16 cellular contexts compared by ENCODE assay signal in the genomic region with DNA sequence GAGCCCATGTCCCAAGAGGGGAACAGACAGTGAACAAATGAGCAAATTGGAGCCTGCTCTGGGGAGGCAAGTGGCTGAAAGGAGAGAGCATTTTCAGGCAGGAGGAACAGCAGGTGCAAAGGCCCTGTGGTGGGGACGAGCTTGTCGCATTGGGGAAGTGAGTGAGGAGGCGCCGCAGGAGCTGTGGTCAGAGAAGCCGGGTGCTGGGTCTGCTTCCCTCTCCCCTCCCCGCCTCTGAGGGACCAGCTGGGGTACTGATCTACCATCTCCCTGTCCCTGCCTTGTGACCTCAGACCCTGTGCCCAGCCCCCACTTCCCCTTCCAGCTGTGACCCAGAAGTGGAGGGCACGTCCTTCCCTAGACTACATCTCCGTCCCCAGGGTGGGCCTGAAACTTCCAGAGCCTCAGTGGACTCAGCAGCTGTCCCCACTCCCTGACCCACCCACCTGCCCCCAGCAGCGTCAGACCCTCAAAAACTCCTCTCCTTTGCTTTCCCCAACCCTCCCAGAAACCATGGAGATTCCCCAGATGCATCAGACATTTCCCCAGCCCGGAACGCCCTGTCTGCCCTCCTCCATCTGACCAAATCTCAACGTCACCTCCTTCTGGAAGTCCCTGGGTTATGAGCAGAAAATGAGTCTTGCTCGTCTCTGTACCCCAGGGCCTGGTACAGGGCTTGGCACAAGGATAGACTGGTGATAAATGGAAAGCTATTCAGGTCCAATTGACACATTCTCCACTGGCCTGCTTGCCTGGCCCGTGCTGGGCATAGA. TPM values are rescaled to one million over a fixed set of nuclear protein-coding genes. Genes with fewer than 3 reads are reported as not detected.
DNase-seq lines count a peak whose midpoint lies in the region; ATAC-seq, FAIRE-seq and TF ChIP-seq lines count a peak whose summit lies in the region.
"Had no signal": no experiment of that assay in that cellular context is flagged by ENCODE, and none has a peak within 500 bp of the region (broad histone marks: within the 10 kb centered on the region; RNA-seq: fewer than 3 reads in every experiment).

No MANE protein-coding gene starts in this region.

- H3K4me1 ChIP-seq in psoas muscle, result peaks cover 7% of the 10 kb centered on the region

- H3K9me3 ChIP-seq in psoas muscle, result no peaks in the 10 kb centered on the region

- no peaks in the 10 kb centered on the region for H3K36me3 ChIP-seq in psoas muscle (ENCODE audit: insufficient read depth in 1 of 2, low read depth in 1 of 2)
- H3K36me3 ChIP-seq: cardiac muscle cell had no signal

- 77 to 85% (median 81%) methylated on average over 14 of the region's 14 CpGs for WGBS in psoas muscle, 3 donors

- TF ChIP-seq CTCF in NB4 (IDR thresholded peaks at IDR 0.05; ENCODE audit: low read depth, low read length) (no peak), psoas muscle (IDR thresholded peaks at IDR 0.05) (no peak)

- no peak overlapping the region for H3K27ac ChIP-seq in psoas muscle
- H3K27ac ChIP-seq: cardiac muscle cell, hepatocyte had no signal

- DNase-seq in GM12892 (ENCODE audit: insufficient read length) (no peak), NB4 (ENCODE audit: low read depth) (peak; percentile 75), head of caudate nucleus (peak in 29 of 42 donors; percentile 15 to 75 (median 54)), psoas muscle (peak; percentile 56 to 74), AG20443 (ENCODE audit: low spot score) (no peak), HPDE6-E6E7 (ENCODE audit: extremely low spot score) (no peak)
- DNase-seq in effector CD4-positive, alpha-beta T cell, result no peak
- DNase-seq: activated CD4-positive, alpha-beta T cell treated with anti-CD3 and anti-CD28 coated beads for 1 hour; activated gamma-delta T cell; CD4-positive, CD25-positive, alpha-beta regulatory T cell; H9; NCI-H2081 treated with DMSO at 0.1 percent for 48 hours; nephron progenitor cell had no signal

- no peak for TF ChIP-seq POLR2A in GM12892 (IDR thresholded peaks at IDR 0.05; ENCODE audit: low read depth, low read length)
- TF ChIP-seq POLR2A in NB4 (IDR thresholded peaks at IDR 0.05; ENCODE audit: extremely low read depth, insufficient read length), result no peak

- no peaks in the 10 kb centered on the region for H3K27me3 ChIP-seq in psoas muscle (ENCODE audit: insufficient read depth in 3 of 3, low read length in 2 of 3)
- H3K27me3 ChIP-seq: cardiac muscle cell, hepatocyte had no signal

- intact Hi-C loops in head of caudate nucleus (cut with DNase I) (no loop called here), psoas muscle (cut with DNase I) (no loop called here)

- FAIRE-seq in GM12892 (lab: Jason Lieb, UNC), result peak; percentile 75

- peak in 3 of 4 donors; percentile 20 to 38 (median 31) for ATAC-seq in psoas muscle
- ATAC-seq in HG02840 (IDR thresholded peaks at IDR 0.05; ENCODE audit: low FRiP score, unreplicated experiment), result no peak

- H3K4me3 ChIP-seq in NB4 (ENCODE audit: low read depth, low read length), result no peak overlapping the region
- no peak overlapping the region for H3K4me3 ChIP-seq in psoas muscle
- H3K4me3 ChIP-seq: cardiac muscle cell, hepatocyte had no signal

RNA-seq across cellular contexts. Expression of a gene that starts 19.7 kb away (rescaled TPM):
- polyA plus RNA-seq in GM12892 (2012; ENCODE audit: missing spikeins), result 0.64 TPM
- total RNA-seq in psoas muscle, result 10 to 100 TPM in 3 of 4 donors, 1 to 10 TPM in 1; 7.5 to 16.4 (median 14.0) TPM
- 10 to 100 TPM in 1 of 3 donors, 1 to 10 TPM in 2; 5.2 to 10.1 (median 5.8) TPM for polyA plus RNA-seq in psoas muscle

RNA-seq across cellular contexts. Expression of a gene that starts 54.9 kb away (rescaled TPM):
- 4,953 TPM for polyA plus RNA-seq in GM12892 (2012; ENCODE audit: missing spikeins)
- 100 to 1,000 TPM; 266 to 539 (median 329) TPM for total RNA-seq in psoas muscle
- 1,000 to 10,000 TPM in 1 of 3 donors, 100 to 1,000 TPM in 2; 470 to 1,471 (median 727) TPM for polyA plus RNA-seq in psoas muscle

Comparison
In these comparisons a context has a peak if more than half of its experiments do, and no peak if none do; other contexts are left out.
1. DNase-seq: peak in NB4 (single experiment), head of caudate nucleus (29 of 42) and psoas muscle (2 of 2); none in GM12892 (single experiment), AG20443 (single experiment), effector CD4-positive, alpha-beta T cell (single experiment) and HPDE6-E6E7 (single experiment).